In the genomic region with DNA sequence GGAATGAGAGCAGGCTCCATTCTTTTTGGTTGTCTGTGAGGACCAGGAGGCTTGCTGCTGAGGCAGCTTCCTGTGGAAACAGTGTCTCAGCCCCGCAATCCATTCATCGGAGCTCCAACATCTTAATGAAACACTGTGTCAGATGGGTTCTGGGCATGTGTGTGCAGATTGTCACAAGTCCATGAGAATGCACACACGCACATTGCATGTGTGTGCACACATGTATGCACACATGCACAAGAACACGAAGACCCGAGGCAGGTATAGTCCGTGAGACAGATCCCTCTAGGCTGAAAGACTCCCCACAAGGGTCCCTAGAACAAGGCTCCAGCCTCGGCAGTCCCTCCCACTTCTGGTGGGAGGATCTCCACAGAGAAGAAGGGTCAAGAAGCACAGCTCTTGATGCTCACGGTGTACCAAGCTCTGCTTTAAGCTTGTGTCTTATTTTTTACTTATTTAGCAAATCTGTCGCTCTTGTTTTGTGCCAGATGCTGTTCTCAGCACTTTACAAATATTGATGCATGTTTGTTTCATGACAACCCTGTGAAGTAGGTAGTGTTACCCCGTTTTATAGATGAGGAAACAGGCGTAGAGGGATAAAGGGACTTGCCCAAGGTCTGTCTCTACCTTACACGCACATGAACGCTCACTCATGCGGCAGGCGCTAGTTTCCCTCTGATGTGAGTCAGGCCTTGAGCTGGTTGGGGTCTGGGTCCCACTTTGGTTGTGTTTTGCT, we compare ENCODE assay signal across 12 cellular contexts.
A peak's percentile ranks its signal among the peaks of the same experiment; 100 is the strongest.
DNase-seq lines count a peak whose midpoint lies in the region; ATAC-seq and TF ChIP-seq lines count a peak whose summit lies in the region.
"Had no signal": no experiment of that assay in that cellular context is flagged by ENCODE, and none has a peak within 500 bp of the region (broad histone marks: within the 10 kb centered on the region; RNA-seq: fewer than 3 reads in every experiment).

No MANE protein-coding gene starts in this region.

- H3K36me3 ChIP-seq in left ventricle myocardium inferior: no peaks in the 10 kb centered on the region
- no peaks in the 10 kb centered on the region for H3K36me3 ChIP-seq in endodermal cell (ENCODE audit: control insufficient read depth, insufficient read depth, low read length)
- no peaks in the 10 kb centered on the region for H3K36me3 ChIP-seq in uterus

- peaks cover 59% of the 10 kb centered on the region for H3K4me1 ChIP-seq in left ventricle myocardium inferior
- H3K4me1 ChIP-seq in right cardiac atrium (ENCODE audit: control insufficient read depth, insufficient read depth, low read length): peaks cover 12% of the 10 kb centered on the region
- H3K4me1 ChIP-seq in endodermal cell (ENCODE audit: control insufficient read depth, insufficient read depth, low read length): no peaks in the 10 kb centered on the region
- H3K4me1 ChIP-seq in uterus: peaks cover 0 to 5% of the 10 kb centered on the region in 2 donors

- H3K4me3 Mint-ChIP-seq in endodermal cell: no peak overlapping the region
- no peak overlapping the region for H3K4me3 Mint-ChIP-seq in natural killer cell treated with Interleukin-12 subunit alpha and Interleukin-12 subunit beta and Interleukin-15 and Interleukin-18, amount 100 ng/mL, for 72 hours
- H3K4me3 Mint-ChIP-seq: stimulated activated naive CD8-positive, alpha-beta T cell treated with anti-CD3 and anti-CD28 coated beads, Interleukin-15, Interleukin-2, amounts not matched to agents 100 ng/mL and 50 ng/mL, for 24 hours had no signal

- H3K4me3 ChIP-seq in left ventricle myocardium inferior (no peak overlapping the region), right cardiac atrium (ENCODE audit: low read length) (no peak overlapping the region), endodermal cell (ENCODE audit: low read length) (no peak overlapping the region), uterus (no peak overlapping the region)

- no peak for DNase-seq in left ventricle myocardium inferior
- no peak for DNase-seq in right cardiac atrium
- peak; percentile 51 for DNase-seq in endodermal cell
- peak; percentile 47 for DNase-seq in natural killer cell treated with Interleukin-12 subunit alpha and Interleukin-12 subunit beta and Interleukin-15 and Interleukin-18, amount 100 ng/mL, for 72 hours (ENCODE audit: low spot score)
- DNase-seq in uterus: peak in 1 of 2 donors; percentile 26
- DNase-seq: AML-193, NCI-H1092 had no signal

- peaks cover 13% of the 10 kb centered on the region for H3K9me3 Mint-ChIP-seq in endodermal cell
- no peaks in the 10 kb centered on the region for H3K9me3 Mint-ChIP-seq in natural killer cell treated with Interleukin-12 subunit alpha and Interleukin-12 subunit beta and Interleukin-15 and Interleukin-18, amount 100 ng/mL, for 72 hours
- H3K9me3 Mint-ChIP-seq: stimulated activated naive CD8-positive, alpha-beta T cell treated with anti-CD3 and anti-CD28 coated beads, Interleukin-15, Interleukin-2, amounts not matched to agents 100 ng/mL and 50 ng/mL, for 24 hours had no signal

- WGBS in right cardiac atrium: 79% methylated on average over 15 of the region's 15 CpGs
- WGBS in endodermal cell (ENCODE audit: insufficient coverage in 1 of 2, insufficient read length in 1 of 2), 2 experiments: 91 to 92% methylated on average over 14 to 15 of the region's 15 CpGs

- no peaks in the 10 kb centered on the region for H3K27me3 ChIP-seq in left ventricle myocardium inferior (ENCODE audit: low read depth)
- H3K27me3 ChIP-seq in right cardiac atrium (ENCODE audit: control insufficient read depth, insufficient read depth): no peaks in the 10 kb centered on the region
- H3K27me3 ChIP-seq in endodermal cell (ENCODE audit: control insufficient read depth, insufficient read depth, low read length, poor library complexity, severe bottlenecking): no peaks in the 10 kb centered on the region
- no peaks in the 10 kb centered on the region for H3K27me3 ChIP-seq in uterus

- TF ChIP-seq CTCF in left ventricle myocardium inferior (IDR thresholded peaks at IDR 0.05; ENCODE audit: borderline replicate concordance) (no peak), endodermal cell (conservative IDR thresholded peaks at IDR 0.05) (no peak), uterus (IDR thresholded peaks at IDR 0.05) (no peak)

- no peaks in the 10 kb centered on the region for H3K36me3 Mint-ChIP-seq in endodermal cell (ENCODE audit: low read depth)
- no peaks in the 10 kb centered on the region for H3K36me3 Mint-ChIP-seq in natural killer cell treated with Interleukin-12 subunit alpha and Interleukin-12 subunit beta and Interleukin-15 and Interleukin-18, amount 100 ng/mL, for 72 hours

- no peak overlapping the region for H3K9ac ChIP-seq in endodermal cell (ENCODE audit: extremely low read depth, low read length, poor library complexity, severe bottlenecking)

- intact Hi-C loops in left ventricle myocardium inferior (cut with micrococcal nuclease) (no loop called here), right cardiac atrium (cut with DNase I) (no loop called here), uterus (cut with DNase I; ENCODE audit: low total_unique reads) (no loop called here)

- peaks cover 6% of the 10 kb centered on the region for H3K4me1 Mint-ChIP-seq in endodermal cell
- H3K4me1 Mint-ChIP-seq in natural killer cell treated with Interleukin-12 subunit alpha and Interleukin-12 subunit beta and Interleukin-15 and Interleukin-18, amount 100 ng/mL, for 72 hours (ENCODE audit: low read depth in 2 of 2): peaks cover 15 to 16% of the 10 kb centered on the region in 2 donors

- H3K27me3 Mint-ChIP-seq in endodermal cell (ENCODE audit: insufficient read depth): no peaks in the 10 kb centered on the region
- H3K27me3 Mint-ChIP-seq in natural killer cell treated with Interleukin-12 subunit alpha and Interleukin-12 subunit beta and Interleukin-15 and Interleukin-18, amount 100 ng/mL, for 72 hours: no peaks in the 10 kb centered on the region
- H3K27me3 Mint-ChIP-seq: stimulated activated naive CD8-positive, alpha-beta T cell treated with anti-CD3 and anti-CD28 coated beads, Interleukin-15, Interleukin-2, amounts not matched to agents 100 ng/mL and 50 ng/mL, for 24 hours had no signal

- H3K9me3 ChIP-seq in left ventricle myocardium inferior (replicated peaks) (no peaks in the 10 kb centered on the region), right cardiac atrium (ENCODE audit: control insufficient read depth, low read length) (no peaks in the 10 kb centered on the region), endodermal cell (ENCODE audit: control insufficient read depth, low read length) (no peaks in the 10 kb centered on the region), uterus (no peaks in the 10 kb centered on the region)

- peak overlapping the region; percentile 44 for H3K27ac ChIP-seq in left ventricle myocardium inferior (replicated peaks)
- no peak overlapping the region for H3K27ac ChIP-seq in right cardiac atrium (ENCODE audit: low read length)
- no peak overlapping the region for H3K27ac ChIP-seq in endodermal cell (ENCODE audit: low read depth, low read length)
- peak overlapping the region; percentile 65 to 68 for H3K27ac ChIP-seq in uterus
- H3K27ac ChIP-seq: HL-60 had no signal

- ATAC-seq in right cardiac atrium (no peak), GM21526 (IDR thresholded peaks at IDR 0.05; ENCODE audit: low FRiP score, unreplicated experiment) (no peak), HG03108 (IDR thresholded peaks at IDR 0.05; ENCODE audit: unreplicated experiment) (no peak), GM21723 (IDR thresholded peaks at IDR 0.05; ENCODE audit: unreplicated experiment) (no peak)
- ATAC-seq in natural killer cell treated with Interleukin-12 subunit alpha and Interleukin-12 subunit beta and Interleukin-15 and Interleukin-18, amount 100 ng/mL, for 72 hours: no peak

- no peak for TF ChIP-seq POLR2A in uterus (IDR thresholded peaks at IDR 0.05)

- H3K27ac Mint-ChIP-seq in endodermal cell: no peak overlapping the region
- H3K27ac Mint-ChIP-seq in natural killer cell treated with Interleukin-12 subunit alpha and Interleukin-12 subunit beta and Interleukin-15 and Interleukin-18, amount 100 ng/mL, for 72 hours: no peak overlapping the region
- H3K27ac Mint-ChIP-seq: stimulated activated naive CD8-positive, alpha-beta T cell treated with anti-CD3 and anti-CD28 coated beads, Interleukin-15, Interleukin-2, amounts not matched to agents 100 ng/mL and 50 ng/mL, for 24 hours had no signal

Comparison
In these comparisons a context has a peak if more than half of its experiments do, and no peak if none do; other contexts are left out.
1. H3K27ac ChIP-seq: peak in left ventricle myocardium inferior (single experiment) and uterus (2 of 2); none in right cardiac atrium (single experiment) and endodermal cell (single experiment).
2. DNase-seq: peak in endodermal cell (single experiment) and natural killer cell treated with Interleukin-12 subunit alpha and Interleukin-12 subunit beta and Interleukin-15 and Interleukin-18, amount 100 ng/mL, for 72 hours (single experiment); none in left ventricle myocardium inferior (single experiment) and right cardiac atrium (0 of 3).